3 cellular contexts compared by ENCODE assay signal in genomic region chrX:154979671-154980070, GRCh38.
TF ChIP-seq lines count a peak whose summit lies in the region.

No MANE protein-coding gene starts in this region.

TF ChIP-seq in HepG2, 621 proteins besides CTCF, POLR2A, EP300 and RAD21 (continues in another document):
- TF ChIP-seq ZBTB37 (CRISPR knock-in tag; IDR thresholded peaks at IDR 0.05) = no peak
- no peak for TF ChIP-seq ZNF407 (CRISPR knock-in tag; IDR thresholded peaks at IDR 0.05; ENCODE audit: not compliant biosample characterization)
- no peak for TF ChIP-seq MXD4 (CRISPR knock-in tag; IDR thresholded peaks at IDR 0.05)
- TF ChIP-seq RFX3 (CRISPR knock-in tag; IDR thresholded peaks at IDR 0.05) = no peak
- no peak for TF ChIP-seq ATF1 (CRISPR knock-in tag; IDR thresholded peaks at IDR 0.05)

TF ChIP-seq in GM12878, 131 proteins besides CTCF, POLR2A, EP300 and RAD21:
- no peak for TF ChIP-seq SUPT20H (IDR thresholded peaks at IDR 0.05; ENCODE audit: borderline replicate concordance, control insufficient read depth, low read depth, low read length)
- TF ChIP-seq HDGF (IDR thresholded peaks at IDR 0.05) = no peak
- TF ChIP-seq NFIC (IDR thresholded peaks at IDR 0.05; ENCODE audit: low read depth, low read length) = no peak
- no peak for TF ChIP-seq E4F1 (IDR thresholded peaks at IDR 0.05; ENCODE audit: borderline replicate concordance, partially characterized antibody)
- no peak for TF ChIP-seq REST (IDR thresholded peaks at IDR 0.05; ENCODE audit: low read depth, low read length)
- no peak for TF ChIP-seq SMC3 (IDR thresholded peaks at IDR 0.05; ENCODE audit: borderline replicate concordance, low read length)
- TF ChIP-seq SPI1 (IDR thresholded peaks at IDR 0.05; ENCODE audit: borderline replicate concordance, insufficient read depth, low read depth, low read length) = no peak
- no peak for TF ChIP-seq DPF2 (IDR thresholded peaks at IDR 0.05)
- TF ChIP-seq STAT3 (IDR thresholded peaks at IDR 0.05; ENCODE audit: low read depth, low read length) = no peak
- TF ChIP-seq ZNF622 (IDR thresholded peaks at IDR 0.05) = no peak
- TF ChIP-seq ELK1 (IDR thresholded peaks at IDR 0.05; ENCODE audit: low read depth, low read length) = no peak
- no peak for TF ChIP-seq BMI1 (IDR thresholded peaks at IDR 0.05; ENCODE audit: borderline replicate concordance)
TF ChIP-seq in GM12878: peak in this region for 0.

TF ChIP-seq in HEK293T, 16 proteins besides CTCF, POLR2A, EP300 and RAD21:
- no peak for TF ChIP-seq TARDBP (IDR thresholded peaks at IDR 0.05)
- TF ChIP-seq FOXA1 (IDR thresholded peaks at IDR 0.05) = no peak
- TF ChIP-seq SP1 (IDR thresholded peaks at IDR 0.05) = no peak
